ENCODE assay signal across 1 cellular context in genomic region chrX:13090261-13091110, GRCh38.
TF ChIP-seq lines count a peak whose summit lies in the region.

No MANE protein-coding gene starts in this region.

TF ChIP-seq in GM12878, 131 proteins besides CTCF, POLR2A, EP300 and RAD21 (continued from another document and continues in another):
- TF ChIP-seq USF2 (IDR thresholded peaks at IDR 0.05; ENCODE audit: borderline replicate concordance, low read depth, low read length) (no peak; the same call in 1 of the 2 replicates), EED (IDR thresholded peaks at IDR 0.05; ENCODE audit: low read depth) (0 out of 2 replicates have a peak, but pooled peaks have one; percentile 11), BCL3 (IDR thresholded peaks at IDR 0.05; ENCODE audit: borderline replicate concordance, insufficient read depth, low read depth, low read length, poor library complexity, severe bottlenecking) (no peak), SREBF2 (IDR thresholded peaks at IDR 0.05; ENCODE audit: low read length) (no peak), BACH1 (IDR thresholded peaks at IDR 0.05; ENCODE audit: borderline replicate concordance) (no peak), BRCA1 (IDR thresholded peaks at IDR 0.05; ENCODE audit: low read depth, low read length) (no peak), TARDBP (IDR thresholded peaks at IDR 0.05; ENCODE audit: borderline replicate concordance) (no peak), ATF2 (IDR thresholded peaks at IDR 0.05; ENCODE audit: low read length) (no peak), CBX3 (IDR thresholded peaks at IDR 0.05; ENCODE audit: borderline replicate concordance, low read depth) (no peak), TBL1XR1 (IDR thresholded peaks at IDR 0.05; ENCODE audit: low read depth, low read length) (no peak), NR2C1 (IDR thresholded peaks at IDR 0.05) (no peak), YBX1 (IDR thresholded peaks at IDR 0.05) (no peak), PML (IDR thresholded peaks at IDR 0.05; ENCODE audit: low read length) (no peak), PKNOX1 (IDR thresholded peaks at IDR 0.05) (0 out of 2 replicates have a peak, but pooled peaks have one; percentile 14), SIX5 (IDR thresholded peaks at IDR 0.05; ENCODE audit: low read depth, low read length, severe bottlenecking) (no peak), HCFC1 (IDR thresholded peaks at IDR 0.05; ENCODE audit: low read length) (no peak), RCOR1 (conservative IDR thresholded peaks at IDR 0.05; ENCODE audit: low read depth, low read length) (no peak; the same call in 1 of the 2 replicates), CBFB (IDR thresholded peaks at IDR 0.05; ENCODE audit: low read depth) (no peak), CREB1 (IDR thresholded peaks at IDR 0.05; ENCODE audit: low read depth) (no peak), CUX1 (IDR thresholded peaks at IDR 0.05; ENCODE audit: insufficient replicate concordance, low read depth, low read length) (no peak), IKZF1 (conservative IDR thresholded peaks at IDR 0.05) (no peak), SP1 (IDR thresholded peaks at IDR 0.05; ENCODE audit: low read depth, low read length) (no peak), NBN (IDR thresholded peaks at IDR 0.05) (no peak), TAF1 (IDR thresholded peaks at IDR 0.05; ENCODE audit: borderline replicate concordance, low read depth, low read length) (no peak), BHLHE40 (IDR thresholded peaks at IDR 0.05; ENCODE audit: borderline replicate concordance in 1 of 2, low read depth in 2 of 2, low read length in 1 of 2) (no peak), ZNF622 (IDR thresholded peaks at IDR 0.05) (no peak), ZNF217 (IDR thresholded peaks at IDR 0.05) (no peak), REST (IDR thresholded peaks at IDR 0.05; ENCODE audit: low read depth, low read length) (no peak), CEBPZ (IDR thresholded peaks at IDR 0.05; ENCODE audit: low read depth, low read length) (no peak), LARP7 (IDR thresholded peaks at IDR 0.05) (no peak), IRF4 (IDR thresholded peaks at IDR 0.05; ENCODE audit: low read depth, low read length) (no peak), ZNF274 (IDR thresholded peaks at IDR 0.05; ENCODE audit: insufficient read depth, insufficient read length) (no peak), CHD2 (IDR thresholded peaks at IDR 0.05; ENCODE audit: borderline replicate concordance, low read depth, low read length) (peak; percentile 52; the same call in 1 of the 2 replicates), SMAD1 (IDR thresholded peaks at IDR 0.05; ENCODE audit: low read depth, partially characterized antibody) (peak; percentile 75), JUNB (IDR thresholded peaks at IDR 0.05) (no peak), ZBED1 (IDR thresholded peaks at IDR 0.05; ENCODE audit: borderline replicate concordance) (no peak), MYB (IDR thresholded peaks at IDR 0.05; ENCODE audit: borderline replicate concordance, low read depth, low read length) (no peak), EZH2 (IDR thresholded peaks at IDR 0.05; ENCODE audit: borderline replicate concordance, control insufficient read depth, low read depth, low read length) (no peak), E2F8 (IDR thresholded peaks at IDR 0.05; ENCODE audit: low read depth, partially characterized antibody) (no peak), USF1 (IDR thresholded peaks at IDR 0.05; ENCODE audit: borderline replicate concordance, extremely low read length, insufficient read depth, low read depth, low read length) (no peak), HDAC2 (IDR thresholded peaks at IDR 0.05) (no peak), ATF7 (IDR thresholded peaks at IDR 0.05; ENCODE audit: low read depth) (peak; percentile 67), ASH2L (IDR thresholded peaks at IDR 0.05; ENCODE audit: borderline replicate concordance, low read depth) (no peak)
